Comparison of ENCODE assay signal across 1 cellular context in the genomic region with DNA sequence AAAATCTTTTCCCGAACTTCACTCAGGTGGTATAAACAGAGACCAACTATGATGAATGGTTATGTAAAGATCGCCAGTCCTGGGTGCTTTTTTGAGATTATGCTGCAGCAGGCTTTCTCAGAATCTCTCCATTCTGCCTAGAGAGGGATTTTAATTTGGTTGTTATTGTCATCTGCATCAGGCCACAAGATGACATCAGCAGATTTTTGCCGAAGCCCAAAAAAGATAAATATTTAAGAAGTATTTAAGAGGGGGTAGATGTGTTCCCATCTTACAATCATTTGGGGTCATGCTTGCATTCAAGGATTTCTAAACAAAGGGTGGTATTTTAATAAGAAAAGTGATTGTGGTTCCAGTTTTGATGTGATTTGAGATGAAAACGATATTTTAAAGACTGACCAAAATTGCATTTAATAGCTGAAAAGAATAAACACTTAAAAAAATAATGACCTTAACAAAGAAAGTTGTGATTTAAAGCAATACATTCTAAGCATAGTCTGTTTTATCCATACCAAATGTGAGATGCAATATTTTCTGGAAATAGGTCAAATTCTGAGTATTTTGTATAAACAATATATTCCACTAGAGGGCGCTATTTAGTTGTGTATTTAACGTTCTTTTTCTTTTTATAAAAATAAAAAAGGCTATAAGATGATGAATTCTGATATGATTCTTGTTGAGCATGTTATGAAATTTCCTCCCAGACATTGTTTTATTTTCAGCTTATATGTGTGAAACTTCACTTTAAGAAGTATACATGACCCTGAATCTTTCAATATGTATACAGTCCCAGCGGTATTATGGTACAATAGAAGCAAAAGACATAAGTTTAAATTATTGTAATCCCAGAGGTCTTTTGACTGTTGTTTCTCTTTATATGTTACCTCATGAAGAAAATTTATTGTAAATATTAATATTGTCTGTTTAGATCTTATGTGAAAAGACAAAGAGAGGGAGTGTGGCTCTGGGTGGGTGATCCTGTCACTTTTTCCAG.
TF ChIP-seq lines count a peak whose summit lies in the region.

No MANE protein-coding gene starts in this region.

TF ChIP-seq in SK-N-SH treated with all-trans-retinoic acid at 6 μM for 48 hours, 23 proteins besides CTCF, POLR2A, EP300 and RAD21 (continued from another document):
- TF ChIP-seq, protein P1, sequence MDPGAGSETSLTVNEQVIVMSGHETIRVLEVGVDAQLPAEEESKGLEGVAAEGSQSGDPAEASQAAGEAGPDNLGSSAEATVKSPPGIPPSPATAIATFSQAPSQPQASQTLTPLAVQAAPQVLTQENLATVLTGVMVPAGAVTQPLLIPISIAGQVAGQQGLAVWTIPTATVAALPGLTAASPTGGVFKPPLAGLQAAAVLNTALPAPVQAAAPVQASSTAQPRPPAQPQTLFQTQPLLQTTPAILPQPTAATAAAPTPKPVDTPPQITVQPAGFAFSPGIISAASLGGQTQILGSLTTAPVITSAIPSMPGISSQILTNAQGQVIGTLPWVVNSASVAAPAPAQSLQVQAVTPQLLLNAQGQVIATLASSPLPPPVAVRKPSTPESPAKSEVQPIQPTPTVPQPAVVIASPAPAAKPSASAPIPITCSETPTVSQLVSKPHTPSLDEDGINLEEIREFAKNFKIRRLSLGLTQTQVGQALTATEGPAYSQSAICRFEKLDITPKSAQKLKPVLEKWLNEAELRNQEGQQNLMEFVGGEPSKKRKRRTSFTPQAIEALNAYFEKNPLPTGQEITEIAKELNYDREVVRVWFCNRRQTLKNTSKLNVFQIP (CRISPR knock-in tag; IDR thresholded peaks at IDR 0.05; ENCODE audit: borderline replicate concordance, low read depth): no peak
- TF ChIP-seq, protein P2, sequence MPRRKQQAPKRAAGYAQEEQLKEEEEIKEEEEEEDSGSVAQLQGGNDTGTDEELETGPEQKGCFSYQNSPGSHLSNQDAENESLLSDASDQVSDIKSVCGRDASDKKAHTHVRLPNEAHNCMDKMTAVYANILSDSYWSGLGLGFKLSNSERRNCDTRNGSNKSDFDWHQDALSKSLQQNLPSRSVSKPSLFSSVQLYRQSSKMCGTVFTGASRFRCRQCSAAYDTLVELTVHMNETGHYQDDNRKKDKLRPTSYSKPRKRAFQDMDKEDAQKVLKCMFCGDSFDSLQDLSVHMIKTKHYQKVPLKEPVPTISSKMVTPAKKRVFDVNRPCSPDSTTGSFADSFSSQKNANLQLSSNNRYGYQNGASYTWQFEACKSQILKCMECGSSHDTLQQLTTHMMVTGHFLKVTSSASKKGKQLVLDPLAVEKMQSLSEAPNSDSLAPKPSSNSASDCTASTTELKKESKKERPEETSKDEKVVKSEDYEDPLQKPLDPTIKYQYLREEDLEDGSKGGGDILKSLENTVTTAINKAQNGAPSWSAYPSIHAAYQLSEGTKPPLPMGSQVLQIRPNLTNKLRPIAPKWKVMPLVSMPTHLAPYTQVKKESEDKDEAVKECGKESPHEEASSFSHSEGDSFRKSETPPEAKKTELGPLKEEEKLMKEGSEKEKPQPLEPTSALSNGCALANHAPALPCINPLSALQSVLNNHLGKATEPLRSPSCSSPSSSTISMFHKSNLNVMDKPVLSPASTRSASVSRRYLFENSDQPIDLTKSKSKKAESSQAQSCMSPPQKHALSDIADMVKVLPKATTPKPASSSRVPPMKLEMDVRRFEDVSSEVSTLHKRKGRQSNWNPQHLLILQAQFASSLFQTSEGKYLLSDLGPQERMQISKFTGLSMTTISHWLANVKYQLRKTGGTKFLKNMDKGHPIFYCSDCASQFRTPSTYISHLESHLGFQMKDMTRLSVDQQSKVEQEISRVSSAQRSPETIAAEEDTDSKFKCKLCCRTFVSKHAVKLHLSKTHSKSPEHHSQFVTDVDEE (CRISPR knock-in tag; IDR thresholded peaks at IDR 0.05): no peak
- no peak for TF ChIP-seq ESRRG (CRISPR knock-in tag; IDR thresholded peaks at IDR 0.05)
TF ChIP-seq in SK-N-SH treated with all-trans-retinoic acid at 6 μM for 48 hours: peak in this region for 0.
